In genomic region chr4:108891921-108892320, GRCh38 we compare ENCODE assay signal across 26 cellular contexts.
"Had no signal": no experiment of that assay in that cellular context is flagged by ENCODE, and none has a peak within 500 bp of the region (broad histone marks: within the 10 kb centered on the region; RNA-seq: fewer than 3 reads in every experiment).

No MANE protein-coding gene starts in this region.

- H3K4me1 ChIP-seq: esophagus squamous epithelium, gastroesophageal sphincter had no signal

- H3K36me3 Mint-ChIP-seq: activated naive CD4-positive, alpha-beta T cell treated with anti-CD3 and anti-CD28 coated beads, Interleukin-2, amount 10 ng/mL, durations not matched to agents 7 days and 5 days; activated naive CD4-positive, alpha-beta T cell treated with anti-CD3 and anti-CD28 coated beads, Interleukin-2, amount 50 U/mL, for 72 hours; WTC11 had no signal

- H3K36me3 ChIP-seq: brain microvascular endothelial cell, esophagus squamous epithelium, gastroesophageal sphincter had no signal

- H3K4me1 Mint-ChIP-seq: activated CD4-positive, alpha-beta memory T cell treated with anti-CD3 and anti-CD28 coated beads, Interleukin-2, amount 10 ng/mL, durations not matched to agents 7 days and 5 days; activated CD4-positive, alpha-beta T cell treated with anti-CD3 and anti-CD28 coated beads, Interleukin-2, amount 10 ng/mL, durations not matched to agents 7 days and 5 days; activated naive CD4-positive, alpha-beta T cell treated with anti-CD3 and anti-CD28 coated beads, Interleukin-2, amount 10 ng/mL, durations not matched to agents 7 days and 5 days; activated naive CD8-positive, alpha-beta T cell treated with anti-CD3 and anti-CD28 coated beads, Interleukin-2, amount 10 ng/mL, durations not matched to agents 7 days and 5 days; central memory CD8-positive, alpha-beta T cell had no signal

- H3K27ac Mint-ChIP-seq: activated CD4-positive, alpha-beta memory T cell treated with anti-CD3 and anti-CD28 coated beads, Interleukin-2, amount 10 ng/mL, durations not matched to agents 7 days and 5 days; activated CD4-positive, alpha-beta T cell treated with anti-CD3 and anti-CD28 coated beads, Interleukin-2, amount 10 ng/mL, durations not matched to agents 7 days and 5 days; activated naive CD4-positive, alpha-beta T cell treated with anti-CD3 and anti-CD28 coated beads, Interleukin-2, amount 10 ng/mL, durations not matched to agents 7 days and 5 days; activated naive CD4-positive, alpha-beta T cell treated with anti-CD3 and anti-CD28 coated beads, Interleukin-2, amount 50 U/mL, for 72 hours; activated naive CD8-positive, alpha-beta T cell treated with anti-CD3 and anti-CD28 coated beads, Interleukin-2, amount 10 ng/mL, durations not matched to agents 7 days and 5 days; activated T-cell treated with anti-CD3 and anti-CD28 coated beads, Interleukin-2, amount 50 U/mL, for 24 hours; activated T-cell treated with anti-CD3 and anti-CD28 coated beads, Interleukin-2, amount 50 U/mL, for 72 hours; WTC11 had no signal

- DNase-seq: activated CD4-positive, alpha-beta memory T cell treated with anti-CD3 and anti-CD28 coated beads, Interleukin-2, amount 10 ng/mL, durations not matched to agents 7 days and 5 days; activated CD4-positive, alpha-beta T cell treated with anti-CD3 and anti-CD28 coated beads for 1 hour; activated CD4-positive, alpha-beta T cell treated with anti-CD3 and anti-CD28 coated beads for 4 hours; activated CD4-positive, alpha-beta T cell treated with anti-CD3 and anti-CD28 coated beads, Interleukin-2, amount 10 ng/mL, durations not matched to agents 7 days and 5 days; activated CD4-positive, alpha-beta T cell treated with anti-CD3 and anti-CD28 coated beads, Interleukin-2, amount 50 U/mL, for 4 hours; activated CD8-positive, alpha-beta memory T cell treated with anti-CD3 and anti-CD28 coated beads, Interleukin-2, amount 50 U/mL, for 48 hours; activated gamma-delta T cell; activated naive CD4-positive, alpha-beta T cell; activated naive CD4-positive, alpha-beta T cell treated with anti-CD3 and anti-CD28 coated beads, Interleukin-2, amount 10 ng/mL, durations not matched to agents 7 days and 5 days; activated naive CD8-positive, alpha-beta T cell treated with anti-CD3 and anti-CD28 coated beads, Interleukin-2, amount 10 ng/mL, durations not matched to agents 7 days and 5 days; activated T-cell treated with anti-CD3 and anti-CD28 coated beads for 4 hours; activated T-cell treated with anti-CD3 and anti-CD28 coated beads, Interleukin-2, amount 50 U/mL, for 24 hours; activated T-cell treated with anti-CD3 and anti-CD28 coated beads, Interleukin-2, amount 50 U/mL, for 72 hours; amniotic stem cell; anterior cingulate cortex; brain microvascular endothelial cell; effector CD8-positive, alpha-beta T cell; esophagus squamous epithelium; foreskin melanocyte; T-helper 2 cell had no signal

- H3K27ac ChIP-seq: brain microvascular endothelial cell, epithelial cell of prostate, esophagus squamous epithelium, gastroesophageal sphincter, VCaP had no signal

- H3K9me3 Mint-ChIP-seq: activated CD4-positive, alpha-beta memory T cell treated with anti-CD3 and anti-CD28 coated beads, Interleukin-2, amount 10 ng/mL, durations not matched to agents 7 days and 5 days; activated CD4-positive, alpha-beta T cell treated with anti-CD3 and anti-CD28 coated beads, Interleukin-2, amount 10 ng/mL, durations not matched to agents 7 days and 5 days; activated naive CD4-positive, alpha-beta T cell treated with anti-CD3 and anti-CD28 coated beads, Interleukin-2, amount 10 ng/mL, durations not matched to agents 7 days and 5 days; activated naive CD4-positive, alpha-beta T cell treated with anti-CD3 and anti-CD28 coated beads, Interleukin-2, amount 50 U/mL, for 72 hours; activated naive CD8-positive, alpha-beta T cell treated with anti-CD3 and anti-CD28 coated beads, Interleukin-2, amount 10 ng/mL, durations not matched to agents 7 days and 5 days; activated T-cell treated with anti-CD3 and anti-CD28 coated beads, Interleukin-2, amount 50 U/mL, for 24 hours; activated T-cell treated with anti-CD3 and anti-CD28 coated beads, Interleukin-2, amount 50 U/mL, for 72 hours; central memory CD8-positive, alpha-beta T cell; WTC11 had no signal

- ATAC-seq: activated naive CD4-positive, alpha-beta T cell treated with anti-CD3 and anti-CD28 coated beads, Interleukin-2, amount 50 U/mL, for 72 hours; activated T-cell treated with anti-CD3 and anti-CD28 coated beads, Interleukin-2, amount 50 U/mL, for 72 hours; gastroesophageal sphincter; WTC11 had no signal

- H3K4me3 Mint-ChIP-seq: activated CD4-positive, alpha-beta memory T cell treated with anti-CD3 and anti-CD28 coated beads, Interleukin-2, amount 10 ng/mL, durations not matched to agents 7 days and 5 days; activated CD4-positive, alpha-beta T cell treated with anti-CD3 and anti-CD28 coated beads, Interleukin-2, amount 10 ng/mL, durations not matched to agents 7 days and 5 days; activated naive CD4-positive, alpha-beta T cell treated with anti-CD3 and anti-CD28 coated beads, Interleukin-2, amount 10 ng/mL, durations not matched to agents 7 days and 5 days; activated naive CD8-positive, alpha-beta T cell treated with anti-CD3 and anti-CD28 coated beads, Interleukin-2, amount 10 ng/mL, durations not matched to agents 7 days and 5 days; activated T-cell treated with anti-CD3 and anti-CD28 coated beads, Interleukin-2, amount 50 U/mL, for 24 hours; activated T-cell treated with anti-CD3 and anti-CD28 coated beads, Interleukin-2, amount 50 U/mL, for 72 hours; central memory CD8-positive, alpha-beta T cell; WTC11 had no signal

- H3K9me3 ChIP-seq: esophagus squamous epithelium, gastroesophageal sphincter had no signal

- H3K27me3 ChIP-seq: brain microvascular endothelial cell, esophagus squamous epithelium, gastroesophageal sphincter had no signal

- H3K4me3 ChIP-seq: esophagus squamous epithelium, gastroesophageal sphincter had no signal

- H3K27me3 Mint-ChIP-seq: activated CD4-positive, alpha-beta memory T cell treated with anti-CD3 and anti-CD28 coated beads, Interleukin-2, amount 10 ng/mL, durations not matched to agents 7 days and 5 days; activated CD4-positive, alpha-beta T cell treated with anti-CD3 and anti-CD28 coated beads, Interleukin-2, amount 10 ng/mL, durations not matched to agents 7 days and 5 days; activated naive CD4-positive, alpha-beta T cell treated with anti-CD3 and anti-CD28 coated beads, Interleukin-2, amount 10 ng/mL, durations not matched to agents 7 days and 5 days had no signal
